Comparison of ENCODE assay signal across 23 cellular contexts in the genomic region with DNA sequence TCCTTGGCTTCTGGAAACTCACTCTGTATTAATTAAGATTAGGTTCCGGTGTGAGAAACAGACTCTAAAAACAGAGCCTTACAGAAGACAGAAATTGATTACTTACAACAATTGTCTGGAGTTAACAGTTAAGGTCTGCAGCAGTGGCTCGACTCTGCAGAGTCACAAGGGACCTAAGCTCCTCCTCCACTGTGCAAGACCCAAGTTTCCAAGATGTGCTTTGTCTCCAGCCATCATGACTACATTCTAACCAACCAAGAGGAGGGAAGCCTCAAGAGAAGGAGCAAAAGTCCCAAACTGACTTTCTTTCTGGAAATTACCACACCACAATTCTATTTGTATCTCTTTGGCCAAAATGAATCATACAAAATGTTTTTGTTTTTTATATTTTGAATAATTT. TPM values are rescaled to one million over a fixed set of nuclear protein-coding genes. Genes with fewer than 3 reads are reported as not detected.
DNase-seq lines count a peak whose midpoint lies in the region; ATAC-seq and TF ChIP-seq lines count a peak whose summit lies in the region.
"Had no signal": no experiment of that assay in that cellular context is flagged by ENCODE, and none has a peak within 500 bp of the region (broad histone marks: within the 10 kb centered on the region; RNA-seq: fewer than 3 reads in every experiment).

No MANE protein-coding gene starts in this region.

- H2AFZ ChIP-seq in GM23338 (peak overlapping the region; percentile 64; the same call in 1 of the 2 replicates), neuronal stem cell (ENCODE audit: low read length) (peak overlapping the region; percentile 4)

- H2AK5ac ChIP-seq in neuronal stem cell (ENCODE audit: low read depth, low read length) = no peak overlapping the region

- H3K4me1 ChIP-seq in GM23338 (ENCODE audit: insufficient read depth) = no peaks in the 10 kb centered on the region
- no peaks in the 10 kb centered on the region for H3K4me1 ChIP-seq in neuronal stem cell (ENCODE audit: control insufficient read depth in 2 of 2, insufficient read depth in 1 of 2, low read depth in 1 of 2, low read length in 2 of 2)
- H3K4me1 ChIP-seq: BLaER1 had no signal

- DNase-seq in NCI-H2227 (lab: John Stamatoyannopoulos, UW; ENCODE audit: unreplicated experiment) (peak; percentile 0), NCI-H2227 treated with DMSO at 0.1 percent for 48 hours (lab: John Stamatoyannopoulos, UW) (no peak), GM23338 (ENCODE audit: low spot score) (no peak), neuronal stem cell (ENCODE audit: low spot score) (no peak), NAMALWA (ENCODE audit: low spot score) (no peak)
- DNase-seq: CD4-positive, CD25-positive, alpha-beta regulatory T cell; DMS153; H9; NCI-H1092; NCI-H1417 treated with DMSO at 0.1 percent for 48 hours; NCI-H187; NCI-H2081 treated with DMSO at 0.1 percent for 48 hours; NCI-H446 treated with DMSO at 0.1 percent for 48 hours; NCI-H526 treated with DMSO at 0.1 percent for 48 hours; SHP77 had no signal

- no peaks in the 10 kb centered on the region for H3K27me3 ChIP-seq in GM23338 (ENCODE audit: insufficient read depth)
- no peaks in the 10 kb centered on the region for H3K27me3 ChIP-seq in neuronal stem cell (ENCODE audit: control insufficient read depth in 3 of 3, insufficient read depth in 3 of 3, low read depth in 1 of 3, low read length in 3 of 3)
- H3K27me3 ChIP-seq: BLaER1 had no signal

- H3K9me3 ChIP-seq in neuronal stem cell (replicated peaks in 1 of 2; ENCODE audit: control insufficient read depth in 2 of 2, insufficient read depth in 1 of 2, low read depth in 1 of 2, low read length in 2 of 2) = no peaks in the 10 kb centered on the region

- no peak overlapping the region for H2BK5ac ChIP-seq in neuronal stem cell (ENCODE audit: low read length)

- no peaks in the 10 kb centered on the region for H3K36me3 ChIP-seq in GM23338 (ENCODE audit: insufficient read depth)
- H3K36me3 ChIP-seq in neuronal stem cell (replicated peaks in 1 of 2; ENCODE audit: control insufficient read depth in 2 of 2, insufficient read depth in 2 of 2, low read length in 2 of 2) = no peaks in the 10 kb centered on the region
- H3K36me3 ChIP-seq: BLaER1 had no signal

- no peak overlapping the region for H3K4me2 ChIP-seq in GM23338
- no peak overlapping the region for H3K4me2 ChIP-seq in neuronal stem cell (ENCODE audit: insufficient read depth, low read length, poor library complexity, severe bottlenecking)
- H3K4me2 ChIP-seq: BLaER1 had no signal

- no peak for TF ChIP-seq CTCF in GM23338 (conservative IDR thresholded peaks at IDR 0.05; ENCODE audit: low read depth in 2 of 2)

- H3K4me1 Mint-ChIP-seq in GM23338 = peaks cover 8% of the 10 kb centered on the region; the same call in 2 of the 3 replicates
- H3K4me1 Mint-ChIP-seq in activated T-helper 17 cell treated with anti-CD3 and anti-CD28 coated beads, Interleukin-2, amount 50 U/mL, for 72 hours = no peaks in the 10 kb centered on the region
- H3K4me1 Mint-ChIP-seq: CD4-positive, CD25-positive, alpha-beta regulatory T cell had no signal

- H3K79me2 ChIP-seq in GM23338 (replicated peaks; ENCODE audit: insufficient read depth) = no peaks in the 10 kb centered on the region

- no peaks in the 10 kb centered on the region for H3F3A ChIP-seq in GM23338 (replicated peaks; ENCODE audit: low read depth)

- H3K9me2 ChIP-seq in GM23338 (ENCODE audit: insufficient read depth) = 0 out of 2 replicates have a peak, but pooled peaks cover 7% of the 10 kb centered on the region

- peaks cover 3% of the 10 kb centered on the region; the same call in 1 of the 3 replicates for H3K9me3 Mint-ChIP-seq in GM23338
- H3K9me3 Mint-ChIP-seq in activated T-helper 17 cell treated with anti-CD3 and anti-CD28 coated beads, Interleukin-2, amount 50 U/mL, for 72 hours = no peaks in the 10 kb centered on the region

- H3K23ac ChIP-seq in neuronal stem cell (ENCODE audit: low read depth, low read length, poor library complexity) = no peak overlapping the region

- H3K4me3 ChIP-seq in GM23338 = no peak overlapping the region
- H3K4me3 ChIP-seq in neuronal stem cell (ENCODE audit: low read length in 2 of 2) = no peak overlapping the region
- H3K4me3 ChIP-seq: BLaER1 had no signal

- no peak overlapping the region for H4K8ac ChIP-seq in neuronal stem cell (ENCODE audit: low read depth, low read length)

- WGBS in neuronal stem cell (ENCODE audit: extremely low coverage in 2 of 2, insufficient read length in 2 of 2, insufficient replicate concordance in 1 of 2), 2 donors = no CpG with 5 or more reads among the region's 2 CpGs

- H3K27ac Mint-ChIP-seq in GM23338 = no peak overlapping the region
- no peak overlapping the region for H3K27ac Mint-ChIP-seq in activated T-helper 17 cell treated with anti-CD3 and anti-CD28 coated beads, Interleukin-2, amount 50 U/mL, for 72 hours
- H3K27ac Mint-ChIP-seq: CD4-positive, CD25-positive, alpha-beta regulatory T cell; H9 had no signal

- peak; percentile 45; the same call in 2 of the 3 replicates for ATAC-seq in GM23338
- peak; percentile 74 for ATAC-seq in activated T-helper 17 cell treated with anti-CD3 and anti-CD28 coated beads, Interleukin-2, amount 50 U/mL, for 72 hours (replicated peaks)
- no peak for ATAC-seq in GM18505 (IDR thresholded peaks at IDR 0.05; ENCODE audit: unreplicated experiment)
- ATAC-seq: Panc1 had no signal

- H3K9ac ChIP-seq in neuronal stem cell (ENCODE audit: low read depth, low read length, poor library complexity) = no peak overlapping the region
- H3K9ac ChIP-seq: BLaER1 had no signal

- H3K4me3 Mint-ChIP-seq in GM23338 = no peak overlapping the region
- H3K4me3 Mint-ChIP-seq in activated T-helper 17 cell treated with anti-CD3 and anti-CD28 coated beads, Interleukin-2, amount 50 U/mL, for 72 hours = no peak overlapping the region
- H3K4me3 Mint-ChIP-seq: CD4-positive, CD25-positive, alpha-beta regulatory T cell; H9 had no signal

- H3K27ac ChIP-seq in GM23338 (ENCODE audit: low read depth) (no peak overlapping the region), neuronal stem cell (replicated peaks; ENCODE audit: low read length) (no peak overlapping the region)
- H3K27ac ChIP-seq: BLaER1, RWPE1 had no signal

- no peaks in the 10 kb centered on the region for H3K27me3 Mint-ChIP-seq in GM23338 (ENCODE audit: insufficient read depth, low read depth, poor library complexity)
- peaks cover 23% of the 10 kb centered on the region for H3K27me3 Mint-ChIP-seq in activated T-helper 17 cell treated with anti-CD3 and anti-CD28 coated beads, Interleukin-2, amount 50 U/mL, for 72 hours

- H3K14ac ChIP-seq in neuronal stem cell (ENCODE audit: low read length) = no peak overlapping the region

- TF ChIP-seq POLR2A in GM18505 (IDR thresholded peaks at IDR 0.05; ENCODE audit: borderline replicate concordance, extremely low read depth, insufficient read depth, insufficient read length) = no peak

- no peaks in the 10 kb centered on the region for H3K79me1 ChIP-seq in neuronal stem cell (ENCODE audit: low read depth, low read length)

- no peak overlapping the region for H3K4ac ChIP-seq in neuronal stem cell (ENCODE audit: low read length)

- H2BK15ac ChIP-seq in neuronal stem cell (ENCODE audit: low read length) = no peak overlapping the region

- no peak overlapping the region for H4K91ac ChIP-seq in neuronal stem cell (ENCODE audit: low read depth, low read length, poor library complexity)

- no peak overlapping the region for H2BK12ac ChIP-seq in neuronal stem cell (ENCODE audit: low read length)

- H3K18ac ChIP-seq in neuronal stem cell (ENCODE audit: low read length) = no peak overlapping the region

- H4K20me1 ChIP-seq in GM23338 (replicated peaks; ENCODE audit: insufficient read depth) = no peaks in the 10 kb centered on the region
- H4K20me1 ChIP-seq: BLaER1 had no signal

- H3K36me3 Mint-ChIP-seq in GM23338 (ENCODE audit: low read depth) = no peaks in the 10 kb centered on the region; the same call in 2 of the 3 replicates
- H3K36me3 Mint-ChIP-seq in activated T-helper 17 cell treated with anti-CD3 and anti-CD28 coated beads, Interleukin-2, amount 50 U/mL, for 72 hours (ENCODE audit: low read depth) = no peaks in the 10 kb centered on the region
- H3K36me3 Mint-ChIP-seq: CD4-positive, CD25-positive, alpha-beta regulatory T cell had no signal

- H2BK120ac ChIP-seq in neuronal stem cell (ENCODE audit: low read depth, low read length) = no peak overlapping the region

TF ChIP-seq in GM23338, 12 proteins besides CTCF, POLR2A, EP300 and RAD21 (continues in another document):
- TF ChIP-seq NANOG (IDR thresholded peaks at IDR 0.05; ENCODE audit: borderline replicate concordance) = no peak
- no peak for TF ChIP-seq POLR2AphosphoS5 (IDR thresholded peaks at IDR 0.05; ENCODE audit: low read depth)
- TF ChIP-seq ZNF331 (CRISPR knock-in tag; IDR thresholded peaks at IDR 0.05; ENCODE audit: low read depth) = no peak
- TF ChIP-seq ZNF114 (CRISPR knock-in tag; IDR thresholded peaks at IDR 0.05) = no peak
- no peak for TF ChIP-seq JUNB (IDR thresholded peaks at IDR 0.05; ENCODE audit: unreplicated experiment)
- TF ChIP-seq EZH2phosphoT487 (IDR thresholded peaks at IDR 0.05; ENCODE audit: unreplicated experiment) = no peak
- no peak for TF ChIP-seq EZH2 (IDR thresholded peaks at IDR 0.05; ENCODE audit: low read depth, unreplicated experiment)
- no peak for TF ChIP-seq CREB1 (CRISPR knock-in tag; IDR thresholded peaks at IDR 0.05; ENCODE audit: low read depth)
- no peak for TF ChIP-seq ETS1 (IDR thresholded peaks at IDR 0.05)
- no peak for TF ChIP-seq STAT1 (IDR thresholded peaks at IDR 0.05; ENCODE audit: unreplicated experiment)

RNA-seq across cellular contexts. Expression of gene ODAD2, which starts 14.1 kb away (rescaled TPM):
- 2.1 and 6.5 TPM in 2 replicates for total RNA-seq in GM23338 (2014; rRNA removed; shearing (Covaris generic))
- 2.6 and 3.4 TPM in 2 replicates for polyA plus RNA-seq in GM23338 (2016; fragmentation: Nextera tagmentation; extraction: Ambion mirVana)
- under 1 TPM in 1 of 2 donors, not detected in 1; 0.08 TPM for total RNA-seq in activated T-helper 17 cell treated with anti-CD3 and anti-CD28 coated beads, Interleukin-2, amount 50 U/mL, for 72 hours
- 2.0 TPM for polyA plus RNA-seq in neuronal stem cell (2013, experiment 1 of 2)
- 1.6 TPM for polyA plus RNA-seq in neuronal stem cell (2013, experiment 2 of 2)
- total RNA-seq: CD4-positive, CD25-positive, alpha-beta regulatory T cell; G401; HT-29; SK-MEL-5 had no signal
- polyA plus RNA-seq: CD4-positive, CD25-positive, alpha-beta regulatory T cell had no signal
